Comparison of ENCODE assay signal across 8 cellular contexts in genomic region chr22:38056969-38057841, GRCh38. TPM values are rescaled to one million over a fixed set of nuclear protein-coding genes. Genes with fewer than 3 reads are reported as not detected.
A peak's percentile ranks its signal among the peaks of the same experiment; 100 is the strongest.
DNase-seq lines count a peak whose midpoint lies in the region; ATAC-seq and TF ChIP-seq lines count a peak whose summit lies in the region.

Gene PICK1 (plus strand): TSS chr22:38057404. CDS start chr22:38057810, 406 bp downstream.

- peak within 1 kb of the TSS; percentile 96 for H3K4me3 Mint-ChIP-seq in activated T-cell treated with anti-CD3 and anti-CD28 coated beads, Interleukin-2, amount 50 U/mL, for 4 hours

- DNase-seq in GDM1 (lab: John Stamatoyannopoulos, UW) (peak; percentile 64), PC-3 (peak; percentile 87), erythroblast (lab: John Stamatoyannopoulos, UW) (peak; percentile 81 to 82), mucosa of descending colon (peak; percentile 85 to 90 (median 88))
- peak; percentile 69 for DNase-seq in activated T-cell treated with anti-CD3 and anti-CD28 coated beads, Interleukin-2, amount 50 U/mL, for 4 hours
- peak; percentile 68 to 75 for DNase-seq in stimulated activated CD8-positive, alpha-beta memory T cell treated with anti-CD3 and anti-CD28 coated beads, Interleukin-2, amount 100 ng/mL, for 48 hours (ENCODE audit: low read depth in 2 of 2)

- H3K36me3 Mint-ChIP-seq in activated T-cell treated with anti-CD3 and anti-CD28 coated beads, Interleukin-2, amount 50 U/mL, for 4 hours (ENCODE audit: insufficient read depth), result peaks cover 7% of the 10 kb centered on the region

- H3K36me3 ChIP-seq in HUES64 (ENCODE audit: insufficient read depth, low read length) (peaks cover 21% of the 10 kb centered on the region), PC-3 (ENCODE audit: low read depth, low read length) (no peaks in the 10 kb centered on the region; the same call in 1 of the 2 replicates), mucosa of descending colon (ENCODE audit: low read depth) (no peaks in the 10 kb centered on the region)

- H3K4me3 ChIP-seq in HUES64 (ENCODE audit: low read length) (peak within 1 kb of the TSS; percentile 71), PC-3 (ENCODE audit: low read length) (peak within 1 kb of the TSS; percentile 75), mucosa of descending colon (peak within 1 kb of the TSS; percentile 38)

- POLR2A ChIA-PET in PC-3 (lab: Charles Lee; ENCODE audit: unreplicated experiment), result interaction anchor here (0.5 to 1.0 kb wide), 3 partner anchors 13 to 114 kb away, joined by 4 to 10 read pairs (median 5); no protein-coding TSS in a partner anchor

- TF ChIP-seq CTCF in PC-3 (conservative IDR thresholded peaks at IDR 0.05; ENCODE audit: low read depth, low read length) (no peak), mucosa of descending colon (IDR thresholded peaks at IDR 0.05) (no peak)

- H3K79me2 ChIP-seq in PC-3 (ENCODE audit: low read length), result peaks cover 11% of the 10 kb centered on the region

- H3K9ac ChIP-seq in HUES64 (ENCODE audit: low read depth, low read length) (peak within 1 kb of the TSS; percentile 80), PC-3 (ENCODE audit: low read length) (peak within 1 kb of the TSS; percentile 85)

- H3K27me3 ChIP-seq in HUES64 (ENCODE audit: insufficient read depth, low read length) (no peaks in the 10 kb centered on the region), PC-3 (ENCODE audit: low read length) (no peaks in the 10 kb centered on the region)

- ATAC-seq in PC-3 (peak; percentile 86), mucosa of descending colon (peak; percentile 93), GM18870 (IDR thresholded peaks at IDR 0.05; ENCODE audit: unreplicated experiment) (no peak)
- ATAC-seq in activated T-cell treated with anti-CD3 and anti-CD28 coated beads, Interleukin-2, amount 50 U/mL, for 4 hours, result peak; percentile 85 to 89

- no peaks in the 10 kb centered on the region for H3K9me3 Mint-ChIP-seq in activated T-cell treated with anti-CD3 and anti-CD28 coated beads, Interleukin-2, amount 50 U/mL, for 4 hours

- peak within 1 kb of the TSS; percentile 92 for H3K4me2 ChIP-seq in PC-3 (ENCODE audit: low read length)

- TSS peak; percentile 94 for BruUV-seq in PC-3 (replicated peaks; lab: Mats Ljungman, UMichigan)

- H3F3A ChIP-seq in PC-3 (ENCODE audit: low read length, unreplicated experiment), result no peaks in the 10 kb centered on the region

- no peak for TF ChIP-seq POLR2A in erythroblast (IDR thresholded peaks at IDR 0.05; ENCODE audit: low read length)

- no peaks in the 10 kb centered on the region for H4K20me1 ChIP-seq in PC-3 (ENCODE audit: low read length)

- H3K9me2 ChIP-seq in PC-3 (replicated peaks; ENCODE audit: low read length), result no peaks in the 10 kb centered on the region

- H3K27ac ChIP-seq in HUES64 (ENCODE audit: low read depth, low read length) (peak within 1 kb of the TSS; percentile 89), PC-3 (ENCODE audit: low read length) (peak within 1 kb of the TSS; percentile 68)

- CTCF ChIA-PET in PC-3 (lab: Charles Lee), result interaction anchor here (0.6 to 0.7 kb wide), 2 partner anchors 151 to 507 kb away, joined by 3 to 5 read pairs; partner anchors contain the start of gene MICALL1

- H3K27me3 Mint-ChIP-seq in activated T-cell treated with anti-CD3 and anti-CD28 coated beads, Interleukin-2, amount 50 U/mL, for 4 hours (ENCODE audit: low read depth), result no peaks in the 10 kb centered on the region

- peaks cover 19% of the 10 kb centered on the region for H3K4me1 Mint-ChIP-seq in activated T-cell treated with anti-CD3 and anti-CD28 coated beads, Interleukin-2, amount 50 U/mL, for 4 hours (ENCODE audit: low read depth)

- WGBS in HUES64, result 6% methylated on average over 43 of the region's 47 CpGs

- H3K9me3 ChIP-seq in HUES64 (ENCODE audit: insufficient read depth, low read depth, low read length), result no peaks in the 10 kb centered on the region
- H3K9me3 ChIP-seq in PC-3 (ENCODE audit: low read length), result no peaks in the 10 kb centered on the region
- H3K9me3 ChIP-seq in mucosa of descending colon, result no peaks in the 10 kb centered on the region

- intact Hi-C loops in PC-3 (cut with micrococcal nuclease) (no loop called here), mucosa of descending colon (cut with DNase I, micrococcal nuclease) (no loop called here)

- peak within 1 kb of the TSS; percentile 85 for H2AFZ ChIP-seq in PC-3 (ENCODE audit: low read length)

- H3K4me1 ChIP-seq in HUES64 (ENCODE audit: insufficient read depth, low read length), result peaks cover 5% of the 10 kb centered on the region; the same call in 1 of the 2 replicates
- H3K4me1 ChIP-seq in PC-3 (ENCODE audit: insufficient read depth, low read length), result peaks cover 6% of the 10 kb centered on the region; the same call in 1 of the 2 replicates
- H3K4me1 ChIP-seq in mucosa of descending colon (ENCODE audit: low read depth), result peaks cover 5% of the 10 kb centered on the region

RNA-seq across cellular contexts. Expression of gene PICK1, which starts in this region (rescaled TPM):
- 17.6 TPM for polyA plus RNA-seq in HUES64 (2013, experiment 1 of 2)
- 15.6 TPM for polyA plus RNA-seq in HUES64 (2013, experiment 2 of 2)
- 41.7 and 45.5 TPM in 2 replicates for total RNA-seq in PC-3 (2014; rRNA removed)
- 10 to 100 TPM; 21.7 to 24.2 (median 23.1) TPM for total RNA-seq in activated T-cell treated with anti-CD3 and anti-CD28 coated beads, Interleukin-2, amount 50 U/mL, for 4 hours
- 10 to 100 TPM; 30.9 to 40.7 (median 37.9) TPM for total RNA-seq in mucosa of descending colon
